Comparison of ENCODE assay signal across 8 cellular contexts in the genomic region with DNA sequence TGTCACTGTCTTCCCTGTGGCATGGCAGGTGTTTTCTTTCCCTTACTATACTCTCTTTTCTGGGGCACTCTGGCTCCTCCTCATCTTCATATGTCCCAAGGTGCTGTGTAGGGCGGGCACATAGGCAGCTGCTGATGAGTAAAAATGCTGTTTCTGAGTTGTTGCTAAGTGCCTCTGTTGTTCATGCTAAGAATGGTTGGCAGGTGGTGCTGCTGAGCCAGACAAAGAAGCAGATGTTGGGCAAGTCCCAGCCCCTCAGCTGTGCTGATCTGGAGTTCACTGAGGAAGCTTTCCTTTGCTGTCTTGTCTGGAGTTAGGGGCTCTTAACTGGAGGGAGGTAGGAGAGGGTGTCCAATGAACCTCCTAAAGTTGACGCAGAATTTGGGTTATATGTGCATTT. TPM values are rescaled to one million over a fixed set of nuclear protein-coding genes. Genes with fewer than 3 reads are reported as not detected.
DNase-seq lines count a peak whose midpoint lies in the region; ATAC-seq and TF ChIP-seq lines count a peak whose summit lies in the region.

No MANE protein-coding gene starts in this region.

- H3K27me3 ChIP-seq in body of pancreas: no peaks in the 10 kb centered on the region

- H3K36me3 ChIP-seq in KOPT-K1 (ENCODE audit: insufficient read depth, low read length) (peaks cover 70% of the 10 kb centered on the region), body of pancreas (replicated peaks in 1 of 2; ENCODE audit: insufficient read depth in 1 of 2, low read depth in 2 of 2) (peaks cover 0 to 3% of the 10 kb centered on the region in 2 donors)

- intact Hi-C loops in body of pancreas (cut with DNase I): no loop called here

- peak; percentile 87 for ATAC-seq in GM21737 (IDR thresholded peaks at IDR 0.05; ENCODE audit: unreplicated experiment)
- ATAC-seq in body of pancreas: no peak
- peak; percentile 64 for ATAC-seq in left lobe of liver
- ATAC-seq in GM19324 (IDR thresholded peaks at IDR 0.05; ENCODE audit: low FRiP score, unreplicated experiment): no peak

- peak; percentile 66 for DNase-seq in GM10266 (ENCODE audit: extremely low spot score)
- DNase-seq in T-helper 9 cell: peak; percentile 42
- peak in 3 of 4 donors; percentile 18 to 54 (median 53) for DNase-seq in body of pancreas
- DNase-seq in left lobe of liver (ENCODE audit: low spot score): no peak
- DNase-seq in stimulated activated CD8-positive, alpha-beta memory T cell treated with anti-CD3 and anti-CD28 coated beads, Interleukin-4, amount 100 ng/mL, for 48 hours: peak; percentile 72

- no peak overlapping the region for H3K4me3 ChIP-seq in body of pancreas

- H3K9me3 ChIP-seq in KOPT-K1 (ENCODE audit: insufficient read depth, low read length, poor library complexity, severe bottlenecking): no peaks in the 10 kb centered on the region
- no peaks in the 10 kb centered on the region for H3K9me3 ChIP-seq in body of pancreas

- H3K4me1 ChIP-seq in body of pancreas: no peaks in the 10 kb centered on the region

- WGBS in body of pancreas, 2 donors: 71 to 81% methylated on average over 2 of the region's 2 CpGs

- H3K27ac ChIP-seq in KOPT-K1 (ENCODE audit: low read depth, low read length, poor library complexity, severe bottlenecking) (peak overlapping the region; percentile 72), body of pancreas (no peak overlapping the region)

- TF ChIP-seq POLR2A in body of pancreas (IDR thresholded peaks at IDR 0.05): no peak

- peak; percentile 86 for TF ChIP-seq CTCF in GM10266 (IDR thresholded peaks at IDR 0.05; ENCODE audit: control insufficient read depth, insufficient read depth, low read depth, missing control alignments)
- TF ChIP-seq CTCF in body of pancreas (IDR thresholded peaks at IDR 0.05): peak in 5 of 7 experiments; percentile 5 to 42 (median 34)

RNA-seq across cellular contexts. Expression of a gene that starts 40.6 kb away (rescaled TPM):
- total RNA-seq in body of pancreas: 10 to 100 TPM; 23.9 to 34.6 TPM
- 127 TPM for total RNA-seq in left lobe of liver

Comparison
In these comparisons a context has a peak if more than half of its experiments do, and no peak if none do; other contexts are left out.
1. ATAC-seq: peak in GM21737 (single experiment) and left lobe of liver (single experiment); none in body of pancreas (single experiment) and GM19324 (single experiment).